Comparison of ENCODE assay signal across 8 cellular contexts in the genomic region with DNA sequence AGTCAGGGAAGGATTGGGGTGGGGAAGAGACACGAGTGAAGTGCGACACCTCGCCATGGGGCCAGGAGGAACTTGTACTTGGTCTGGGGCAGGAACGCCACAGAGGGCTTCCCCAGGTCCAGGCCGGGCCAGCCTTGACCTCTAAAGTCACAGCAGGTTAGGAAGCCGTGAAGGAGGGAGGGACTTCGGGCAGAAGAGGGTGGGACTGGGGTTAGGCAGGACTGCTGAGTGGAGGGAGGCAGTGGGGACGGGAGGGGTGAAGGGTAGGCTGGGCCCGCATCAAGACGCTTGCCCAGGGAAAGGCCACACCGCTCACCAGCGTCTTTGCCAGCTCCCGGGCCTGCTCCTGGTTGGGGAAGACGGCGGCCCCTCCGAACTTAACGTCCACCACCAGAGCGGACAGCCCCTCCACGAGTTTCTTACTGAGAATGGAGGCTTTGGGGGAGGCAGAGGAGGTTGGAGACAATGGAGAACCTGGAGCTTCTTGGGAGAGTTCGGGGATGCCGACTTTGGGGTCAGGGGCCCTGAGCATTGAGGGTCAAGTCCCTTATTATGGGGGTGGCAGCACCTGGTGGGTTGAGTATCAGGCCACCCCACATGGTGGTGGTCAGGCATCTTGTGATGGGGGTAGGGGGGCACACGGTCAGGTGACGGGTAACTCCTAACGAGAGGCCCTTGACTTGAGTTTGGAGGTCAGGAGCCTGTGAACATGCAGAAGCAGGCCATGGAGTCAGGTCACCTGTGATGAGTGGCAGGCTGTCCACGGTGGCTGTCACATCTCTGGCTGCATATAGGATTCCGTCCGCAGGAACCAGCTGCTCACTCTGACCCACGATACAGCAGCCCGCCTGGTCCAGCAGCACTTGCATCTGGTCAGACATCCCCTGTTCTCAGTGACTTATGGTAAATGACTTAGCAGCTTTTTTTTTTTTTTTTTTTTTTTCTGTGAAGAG. TPM values are rescaled to one million over a fixed set of nuclear protein-coding genes. Genes with fewer than 3 reads are reported as not detected.
DNase-seq lines count a peak whose midpoint lies in the region; ATAC-seq and TF ChIP-seq lines count a peak whose summit lies in the region.

No MANE protein-coding gene starts in this region.

- peak; percentile 38 for DNase-seq in GDM1 (lab: John Stamatoyannopoulos, UW)
- DNase-seq in Jurkat, Clone E6-1 (ENCODE audit: low read depth, low spot score), result no peak
- DNase-seq in activated CD8-positive, alpha-beta T cell treated with anti-CD3 and anti-CD28 coated beads, Interleukin-2, amount 10 ng/mL, durations not matched to agents 7 days and 5 days, result peak; percentile 66
- peak in 1 of 2 donors; percentile 42 for DNase-seq in foreskin fibroblast
- peak in 2 of 5 donors; percentile 46 to 51 for DNase-seq in ovary

- H3K36me3 ChIP-seq in ovary, result no peaks in the 10 kb centered on the region

- H3K9me3 Mint-ChIP-seq in activated CD8-positive, alpha-beta T cell treated with anti-CD3 and anti-CD28 coated beads, Interleukin-2, amount 10 ng/mL, durations not matched to agents 7 days and 5 days (ENCODE audit: insufficient read depth), result no peaks in the 10 kb centered on the region

- peak overlapping the region; percentile 91 for H3K27ac Mint-ChIP-seq in activated CD8-positive, alpha-beta T cell treated with anti-CD3 and anti-CD28 coated beads, Interleukin-2, amount 10 ng/mL, durations not matched to agents 7 days and 5 days

- POLR2A ChIA-PET in activated CD8-positive, alpha-beta T cell treated with anti-CD3 and anti-CD28 coated beads, Interleukin-2, amount 10 ng/mL, durations not matched to agents 7 days and 5 days (lab: Charles Lee), result interaction anchor here (0.7 to 8.7 kb wide), 7 partner anchors 12 to 567 kb away, joined by 3 to 335 read pairs (median 58); a partner anchor contains a TSS

- no peaks in the 10 kb centered on the region for H3K27me3 Mint-ChIP-seq in activated CD8-positive, alpha-beta T cell treated with anti-CD3 and anti-CD28 coated beads, Interleukin-2, amount 10 ng/mL, durations not matched to agents 7 days and 5 days (ENCODE audit: low read depth)

- TF ChIP-seq POLR2A in ovary (IDR thresholded peaks at IDR 0.05), result no peak

- TF ChIP-seq CTCF in foreskin fibroblast (IDR thresholded peaks at IDR 0.05; ENCODE audit: low read depth, low read length) (no peak), ovary (IDR thresholded peaks at IDR 0.05) (no peak)

- H3K36me3 Mint-ChIP-seq in activated CD8-positive, alpha-beta T cell treated with anti-CD3 and anti-CD28 coated beads, Interleukin-2, amount 10 ng/mL, durations not matched to agents 7 days and 5 days (ENCODE audit: low read depth), result peaks cover 41% of the 10 kb centered on the region

- CTCF ChIA-PET in activated CD8-positive, alpha-beta T cell treated with anti-CD3 and anti-CD28 coated beads, Interleukin-2, amount 10 ng/mL, durations not matched to agents 7 days and 5 days (lab: Charles Lee), result interaction anchor here (1.7 to 6.5 kb wide), 7 partner anchors 11 to 93 kb away, joined by 4 to 116 read pairs (median 38); a partner anchor contains a TSS

- H3K4me1 Mint-ChIP-seq in activated CD8-positive, alpha-beta T cell treated with anti-CD3 and anti-CD28 coated beads, Interleukin-2, amount 10 ng/mL, durations not matched to agents 7 days and 5 days (ENCODE audit: low read depth), result peaks cover 45% of the 10 kb centered on the region

- peaks cover 28% of the 10 kb centered on the region for H3K4me1 ChIP-seq in ovary (ENCODE audit: insufficient read depth)

- TF ChIP-seq EP300 in ovary (IDR thresholded peaks at IDR 0.05), result no peak

- peak overlapping the region; percentile 80 for H3K4me3 Mint-ChIP-seq in activated CD8-positive, alpha-beta T cell treated with anti-CD3 and anti-CD28 coated beads, Interleukin-2, amount 10 ng/mL, durations not matched to agents 7 days and 5 days

- 58 to 63% (median 63%) methylated on average over 29 of the region's 29 CpGs for WGBS in ovary, 3 donors

- peak overlapping the region; percentile 71 for H3K4me3 ChIP-seq in Jurkat, Clone E6-1 (ENCODE audit: low read length)
- H3K4me3 ChIP-seq in foreskin fibroblast (ENCODE audit: low read depth in 1 of 2, low read length in 2 of 2) (peak overlapping the region; percentile 73 to 81), ovary (peak overlapping the region; percentile 55)

- ATAC-seq in activated CD8-positive, alpha-beta T cell treated with anti-CD3 and anti-CD28 coated beads, Interleukin-2, amount 10 ng/mL, durations not matched to agents 7 days and 5 days, result no peak
- ATAC-seq in GM18858 (IDR thresholded peaks at IDR 0.05; ENCODE audit: unreplicated experiment) (no peak), GM19397 (IDR thresholded peaks at IDR 0.05; ENCODE audit: unreplicated experiment) (no peak), GM21786 (IDR thresholded peaks at IDR 0.05; ENCODE audit: unreplicated experiment) (no peak)

- H3K9me3 ChIP-seq in ovary, result no peaks in the 10 kb centered on the region

- intact Hi-C loops in ovary (cut with DNase I), result loop anchor here in 2 of 4 donors (10.0 kb wide), 2 partner anchors 272 to 282 kb away; a partner anchor contains a TSS

- H3K27ac ChIP-seq in ovary, result peak overlapping the region in 1 of 2 donors; percentile 87

- peaks cover 6% of the 10 kb centered on the region for H3K27me3 ChIP-seq in ovary

RNA-seq across cellular contexts. Expression of a gene that starts 1.7 kb away (rescaled TPM):
- 5.8 TPM for polyA plus RNA-seq in Jurkat, Clone E6-1 (2012; ENCODE audit: insufficient read depth, insufficient read length)
- 10 to 100 TPM; 11.7 to 13.9 TPM for total RNA-seq in activated CD8-positive, alpha-beta T cell treated with anti-CD3 and anti-CD28 coated beads, Interleukin-2, amount 10 ng/mL, durations not matched to agents 7 days and 5 days
- total RNA-seq in ovary, result 1 to 10 TPM in 2 of 7 donors, under 1 TPM in 2, not detected in 3; 0.73 to 5.1 (median 2.6) TPM
- under 1 TPM in 1 of 2 donors, not detected in 1; 0.75 TPM for polyA plus RNA-seq in ovary

RNA-seq across cellular contexts. Expression of a gene that starts 2.7 kb away (rescaled TPM):
- polyA plus RNA-seq in Jurkat, Clone E6-1 (2012; ENCODE audit: insufficient read depth, insufficient read length), result 1.4 TPM
- 10 to 100 TPM; 71.8 to 76.6 TPM for total RNA-seq in activated CD8-positive, alpha-beta T cell treated with anti-CD3 and anti-CD28 coated beads, Interleukin-2, amount 10 ng/mL, durations not matched to agents 7 days and 5 days
- total RNA-seq in ovary, result 10 to 100 TPM in 5 of 7 donors, 1 to 10 TPM in 2; 6.6 to 72.4 (median 15.9) TPM
- 1 to 10 TPM; 2.7 to 8.4 TPM for polyA plus RNA-seq in ovary

RNA-seq across cellular contexts. Expression of a gene that starts 18.6 kb away (rescaled TPM):
- polyA plus RNA-seq in Jurkat, Clone E6-1 (2012; ENCODE audit: insufficient read depth, insufficient read length), result not detected
- total RNA-seq in activated CD8-positive, alpha-beta T cell treated with anti-CD3 and anti-CD28 coated beads, Interleukin-2, amount 10 ng/mL, durations not matched to agents 7 days and 5 days, result 10 to 100 TPM; 10.6 to 12.0 TPM
- total RNA-seq in ovary, result under 1 TPM in 5 of 7 donors, not detected in 2; 0.10 to 0.12 (median 0.10) TPM
- polyA plus RNA-seq in ovary, result under 1 TPM; 0.04 to 0.13 TPM

RNA-seq across cellular contexts. Expression of a gene that starts 19.1 kb away (rescaled TPM):
- 86.5 TPM for polyA plus RNA-seq in Jurkat, Clone E6-1 (2012; ENCODE audit: insufficient read depth, insufficient read length)
- total RNA-seq in activated CD8-positive, alpha-beta T cell treated with anti-CD3 and anti-CD28 coated beads, Interleukin-2, amount 10 ng/mL, durations not matched to agents 7 days and 5 days, result 100 to 1,000 TPM; 146 to 150 TPM
- 10 to 100 TPM; 37.1 to 61.5 (median 53.7) TPM for total RNA-seq in ovary
- 10 to 100 TPM; 11.5 to 49.0 TPM for polyA plus RNA-seq in ovary

RNA-seq across cellular contexts. Expression of a gene that starts 19.6 kb away (rescaled TPM):
- 41.7 TPM for polyA plus RNA-seq in Jurkat, Clone E6-1 (2012; ENCODE audit: insufficient read depth, insufficient read length)
- total RNA-seq in activated CD8-positive, alpha-beta T cell treated with anti-CD3 and anti-CD28 coated beads, Interleukin-2, amount 10 ng/mL, durations not matched to agents 7 days and 5 days, result 100 to 1,000 TPM; 119 to 132 TPM
- 10 to 100 TPM; 43.6 to 76.6 (median 60.9) TPM for total RNA-seq in ovary
- 10 to 100 TPM in 1 of 2 donors, 1 to 10 TPM in 1; 1.5 to 52.3 TPM for polyA plus RNA-seq in ovary

Comparison
In these comparisons a context has a peak if more than half of its experiments do, and no peak if none do; other contexts are left out.
1. RNA of a gene that starts 18.6 kb away (total RNA-seq): 10.6 to 12.0 TPM in activated CD8-positive, alpha-beta T cell treated with anti-CD3 and anti-CD28 coated beads, Interleukin-2, amount 10 ng/mL, durations not matched to agents 7 days and 5 days; 0.10 to 0.12 TPM in ovary; every median in the first group is over 10 times any median in the second.
2. Peak in every context shown above with its lines, with median percentiles within 50 percentile points of each other: H3K4me3 ChIP-seq.